22 cellular contexts compared by ENCODE assay signal in genomic region chr3:100419406-100419805, GRCh38. TPM values are rescaled to one million over a fixed set of nuclear protein-coding genes. Genes with fewer than 3 reads are reported as not detected.
A peak's percentile ranks its signal among the peaks of the same experiment; 100 is the strongest.
DNase-seq lines count a peak whose midpoint lies in the region; ATAC-seq and TF ChIP-seq lines count a peak whose summit lies in the region.
"Had no signal": no experiment of that assay in that cellular context is flagged by ENCODE, and none has a peak within 500 bp of the region (broad histone marks: within the 10 kb centered on the region; RNA-seq: fewer than 3 reads in every experiment).

No MANE protein-coding gene starts in this region.

- no peak for TF ChIP-seq CTCF in sigmoid colon (IDR thresholded peaks at IDR 0.05)

- no peaks in the 10 kb centered on the region for H3K27me3 Mint-ChIP-seq in memory B cell
- H3K27me3 Mint-ChIP-seq: activated B cell treated with CpG ODN at 0.5 μM for 24 hours; activated naive CD8-positive, alpha-beta T cell; stimulated activated memory B cell treated with anti-CD40 and anti-IgM and Interleukin-4, amounts not matched to agents 10 μg/mL and 1 μg/mL and 100 μg/mL, for 72 hours had no signal

- 92 to 100% methylated on average over 1 of the region's 1 CpG for WGBS in sigmoid colon, 2 donors

- no peaks in the 10 kb centered on the region for H3K9me3 ChIP-seq in sigmoid colon
- H3K9me3 ChIP-seq: breast epithelium, upper lobe of left lung had no signal

- no peaks in the 10 kb centered on the region for H3K9me3 Mint-ChIP-seq in memory B cell
- H3K9me3 Mint-ChIP-seq in stimulated activated effector memory CD8-positive, alpha-beta T cell treated with anti-CD3 and anti-CD28 coated beads, Interleukin-12 subunit alpha, Interleukin-12 subunit beta, amount 100 ng/mL, for 72 hours = no peaks in the 10 kb centered on the region
- H3K9me3 Mint-ChIP-seq: activated B cell treated with CpG ODN at 0.5 μM for 24 hours; activated CD4-positive, alpha-beta T cell treated with anti-CD3 and anti-CD28 coated beads, Interleukin-2, amount 10 ng/mL, durations not matched to agents 7 days and 5 days; H9; stimulated activated memory B cell treated with anti-CD40 and anti-IgM and Interleukin-4, amounts not matched to agents 10 μg/mL and 1 μg/mL and 100 μg/mL, for 72 hours had no signal

- no peak for TF ChIP-seq POLR2A in sigmoid colon (IDR thresholded peaks at IDR 0.05)

- no peak overlapping the region for H3K4me3 ChIP-seq in sigmoid colon
- H3K4me3 ChIP-seq: breast epithelium, upper lobe of left lung had no signal

- no peak overlapping the region for H3K27ac ChIP-seq in sigmoid colon
- H3K27ac ChIP-seq: breast epithelium, upper lobe of left lung had no signal

- no peak overlapping the region for H3K4me3 Mint-ChIP-seq in memory B cell
- H3K4me3 Mint-ChIP-seq in stimulated activated effector memory CD8-positive, alpha-beta T cell treated with anti-CD3 and anti-CD28 coated beads, Interleukin-12 subunit alpha, Interleukin-12 subunit beta, amount 100 ng/mL, for 72 hours = no peak overlapping the region
- H3K4me3 Mint-ChIP-seq: activated B cell treated with CpG ODN at 0.5 μM for 24 hours; activated CD4-positive, alpha-beta T cell treated with anti-CD3 and anti-CD28 coated beads, Interleukin-2, amount 10 ng/mL, durations not matched to agents 7 days and 5 days; activated naive CD8-positive, alpha-beta T cell; CD4-positive, alpha-beta memory T cell; H9; stimulated activated memory B cell treated with anti-CD40 and anti-IgM and Interleukin-4, amounts not matched to agents 10 μg/mL and 1 μg/mL and 100 μg/mL, for 72 hours had no signal

- H3K36me3 ChIP-seq in sigmoid colon = no peaks in the 10 kb centered on the region
- H3K36me3 ChIP-seq: breast epithelium, upper lobe of left lung had no signal

- DNase-seq in CD1c-positive myeloid dendritic cell (ENCODE audit: extremely low spot score) = peak; percentile 64
- peak; percentile 86 for DNase-seq in MV-4-11 (lab: John Stamatoyannopoulos, UW)
- DNase-seq in SKM-1 (lab: John Stamatoyannopoulos, UW; ENCODE audit: unreplicated experiment) = peak; percentile 76
- no peak for DNase-seq in memory B cell (ENCODE audit: low spot score in 2 of 2)
- no peak for DNase-seq in sigmoid colon
- DNase-seq in NCI-H774 (lab: John Stamatoyannopoulos, UW) = no peak
- DNase-seq in stimulated activated effector memory CD8-positive, alpha-beta T cell treated with anti-CD3 and anti-CD28 coated beads, Interleukin-12 subunit alpha, Interleukin-12 subunit beta, amount 100 ng/mL, for 72 hours (ENCODE audit: low spot score in 2 of 2) = no peak
- DNase-seq: activated B cell treated with CpG ODN at 0.5 μM for 24 hours; activated CD4-positive, alpha-beta T cell treated with anti-CD3 and anti-CD28 coated beads, Interleukin-2, amount 10 ng/mL, durations not matched to agents 7 days and 5 days; anterior cingulate cortex; CD4-positive, alpha-beta memory T cell; DND-41; H9; KG1; left colon; stimulated activated CD4-positive, alpha-beta T cell treated with anti-CD3 and anti-CD28 coated beads, Interleukin-15, amount 100 ng/mL, for 24 hours; upper lobe of left lung had no signal

- no peaks in the 10 kb centered on the region for H3K4me1 ChIP-seq in sigmoid colon
- H3K4me1 ChIP-seq: breast epithelium, upper lobe of left lung had no signal

- no peak for TF ChIP-seq EP300 in sigmoid colon (IDR thresholded peaks at IDR 0.05)

- no peaks in the 10 kb centered on the region for H3K27me3 ChIP-seq in sigmoid colon
- H3K27me3 ChIP-seq: breast epithelium, upper lobe of left lung had no signal

- H3K4me1 Mint-ChIP-seq in memory B cell = peaks cover 7% of the 10 kb centered on the region
- no peaks in the 10 kb centered on the region for H3K4me1 Mint-ChIP-seq in stimulated activated effector memory CD8-positive, alpha-beta T cell treated with anti-CD3 and anti-CD28 coated beads, Interleukin-12 subunit alpha, Interleukin-12 subunit beta, amount 100 ng/mL, for 72 hours
- H3K4me1 Mint-ChIP-seq: activated CD4-positive, alpha-beta T cell treated with anti-CD3 and anti-CD28 coated beads, Interleukin-2, amount 10 ng/mL, durations not matched to agents 7 days and 5 days; CD4-positive, alpha-beta memory T cell; stimulated activated memory B cell treated with anti-CD40 and anti-IgM and Interleukin-4, amounts not matched to agents 10 μg/mL and 1 μg/mL and 100 μg/mL, for 72 hours had no signal

- intact Hi-C loops in sigmoid colon (cut with DNase I) = no loop called here

- ATAC-seq in memory B cell (ENCODE audit: low read depth) (peak; percentile 68), HG03039 (IDR thresholded peaks at IDR 0.05; ENCODE audit: unreplicated experiment) (no peak)
- ATAC-seq in stimulated activated effector memory CD8-positive, alpha-beta T cell treated with anti-CD3 and anti-CD28 coated beads, Interleukin-12 subunit alpha, Interleukin-12 subunit beta, amount 100 ng/mL, for 72 hours = no peak
- ATAC-seq: left colon; SK-N-SH treated with all-trans-retinoic acid at 6 μM for 48 hours; stimulated activated memory B cell treated with anti-CD40 and anti-IgM and Interleukin-4, amounts not matched to agents 10 μg/mL and 1 μg/mL and 100 μg/mL, for 72 hours had no signal

- no peak overlapping the region for H3K27ac Mint-ChIP-seq in memory B cell
- H3K27ac Mint-ChIP-seq in stimulated activated effector memory CD8-positive, alpha-beta T cell treated with anti-CD3 and anti-CD28 coated beads, Interleukin-12 subunit alpha, Interleukin-12 subunit beta, amount 100 ng/mL, for 72 hours = no peak overlapping the region
- H3K27ac Mint-ChIP-seq: activated B cell treated with CpG ODN at 0.5 μM for 24 hours; activated CD4-positive, alpha-beta T cell treated with anti-CD3 and anti-CD28 coated beads, Interleukin-2, amount 10 ng/mL, durations not matched to agents 7 days and 5 days; activated naive CD8-positive, alpha-beta T cell; H9; stimulated activated memory B cell treated with anti-CD40 and anti-IgM and Interleukin-4, amounts not matched to agents 10 μg/mL and 1 μg/mL and 100 μg/mL, for 72 hours had no signal

- H3K36me3 Mint-ChIP-seq in memory B cell = no peaks in the 10 kb centered on the region
- no peaks in the 10 kb centered on the region for H3K36me3 Mint-ChIP-seq in stimulated activated effector memory CD8-positive, alpha-beta T cell treated with anti-CD3 and anti-CD28 coated beads, Interleukin-12 subunit alpha, Interleukin-12 subunit beta, amount 100 ng/mL, for 72 hours
- H3K36me3 Mint-ChIP-seq: activated naive CD8-positive, alpha-beta T cell; CD4-positive, alpha-beta memory T cell; stimulated activated memory B cell treated with anti-CD40 and anti-IgM and Interleukin-4, amounts not matched to agents 10 μg/mL and 1 μg/mL and 100 μg/mL, for 72 hours had no signal

RNA-seq across cellular contexts. Expression of gene LNP1, which starts 18.1 kb away (rescaled TPM):
- total RNA-seq in sigmoid colon = 1 to 10 TPM; 2.2 to 3.6 (median 3.1) TPM
- 1 to 10 TPM in 2 of 3 donors, under 1 TPM in 1; 0.69 to 3.0 (median 1.5) TPM for polyA plus RNA-seq in sigmoid colon

RNA-seq across cellular contexts. Expression of gene TOMM70, which starts 18.5 kb away (rescaled TPM):
- total RNA-seq in sigmoid colon = 10 to 100 TPM; 49.6 to 54.9 (median 51.9) TPM
- 10 to 100 TPM; 17.4 to 28.0 (median 22.7) TPM for polyA plus RNA-seq in sigmoid colon

Comparison
In these comparisons a context has a peak if more than half of its experiments do, and no peak if none do; other contexts are left out.
1. DNase-seq: peak in CD1c-positive myeloid dendritic cell (single experiment), MV-4-11 (single experiment) and SKM-1 (single experiment); none in memory B cell (0 of 2), sigmoid colon (single experiment), NCI-H774 (single experiment) and stimulated activated effector memory CD8-positive, alpha-beta T cell treated with anti-CD3 and anti-CD28 coated beads, Interleukin-12 subunit alpha, Interleukin-12 subunit beta, amount 100 ng/mL, for 72 hours (0 of 2).